In genomic region chr6:87210979-87211378, GRCh38 we compare ENCODE assay signal across 9 cellular contexts. TPM values are rescaled to one million over a fixed set of nuclear protein-coding genes. Genes with fewer than 3 reads are reported as not detected.
DNase-seq lines count a peak whose midpoint lies in the region; ATAC-seq and TF ChIP-seq lines count a peak whose summit lies in the region.
"Had no signal": no experiment of that assay in that cellular context is flagged by ENCODE, and none has a peak within 500 bp of the region (broad histone marks: within the 10 kb centered on the region; RNA-seq: fewer than 3 reads in every experiment).

No MANE protein-coding gene starts in this region.

- peak; percentile 53 for DNase-seq in activated CD4-positive, alpha-beta T cell treated with anti-CD3 and anti-CD28 coated beads for 48 hours
- no peak for DNase-seq in activated CD4-positive, alpha-beta T cell treated with anti-CD3 and anti-CD28 coated beads, Interleukin-2, amount 10 ng/mL, durations not matched to agents 24 days and 14 days
- DNase-seq in stimulated activated CD4-positive, alpha-beta T cell treated with anti-CD3 and anti-CD28 coated beads, Interleukin-4, amount 100 ng/mL, for 1 hour = peak; percentile 24
- DNase-seq in GDM1 (lab: John Stamatoyannopoulos, UW) = no peak
- DNase-seq in HEK293T (ENCODE audit: extremely low spot score) = no peak
- DNase-seq in NOMO-1 (lab: John Stamatoyannopoulos, UW; ENCODE audit: unreplicated experiment in 2 of 2) = no peak
- DNase-seq: retina had no signal

- CTCF ChIA-PET in HEK293T (lab: Yijun Ruan, JAX) = no interaction called here

- H3K9me3 Mint-ChIP-seq in activated CD4-positive, alpha-beta T cell treated with anti-CD3 and anti-CD28 coated beads, Interleukin-2, amount 10 ng/mL, durations not matched to agents 24 days and 14 days = no peaks in the 10 kb centered on the region

- peak; percentile 93 for ATAC-seq in HG02571 (IDR thresholded peaks at IDR 0.05; ENCODE audit: unreplicated experiment)
- ATAC-seq in HG03565 (IDR thresholded peaks at IDR 0.05; ENCODE audit: unreplicated experiment) = peak; percentile 95

- intact Hi-C loops in activated CD4-positive, alpha-beta T cell treated with anti-CD3 and anti-CD28 coated beads, Interleukin-2, amount 10 ng/mL, durations not matched to agents 24 days and 14 days (cut with micrococcal nuclease) = loop anchor here (1.0 to 5.0 kb wide), 6 partner anchors 9 to 56 kb away; partner anchors contain the start of gene ZNF292

- peaks cover 33% of the 10 kb centered on the region for H3K36me3 Mint-ChIP-seq in activated CD4-positive, alpha-beta T cell treated with anti-CD3 and anti-CD28 coated beads, Interleukin-2, amount 10 ng/mL, durations not matched to agents 24 days and 14 days (ENCODE audit: low read depth)

- no peaks in the 10 kb centered on the region for H3K27me3 Mint-ChIP-seq in activated CD4-positive, alpha-beta T cell treated with anti-CD3 and anti-CD28 coated beads, Interleukin-2, amount 10 ng/mL, durations not matched to agents 24 days and 14 days

- H3K4me1 Mint-ChIP-seq in activated CD4-positive, alpha-beta T cell treated with anti-CD3 and anti-CD28 coated beads, Interleukin-2, amount 10 ng/mL, durations not matched to agents 24 days and 14 days = peaks cover 48% of the 10 kb centered on the region

- POLR2A ChIA-PET in HEK293T (lab: Yijun Ruan, JAX) = no interaction called here

- H3K4me3 Mint-ChIP-seq in activated CD4-positive, alpha-beta T cell treated with anti-CD3 and anti-CD28 coated beads, Interleukin-2, amount 10 ng/mL, durations not matched to agents 24 days and 14 days = no peak overlapping the region

- H3K27ac Mint-ChIP-seq in activated CD4-positive, alpha-beta T cell treated with anti-CD3 and anti-CD28 coated beads, Interleukin-2, amount 10 ng/mL, durations not matched to agents 24 days and 14 days = no peak overlapping the region

TF ChIP-seq in HEK293T, 16 proteins besides CTCF, POLR2A, EP300 and RAD21:
- TF ChIP-seq FOXA1 (IDR thresholded peaks at IDR 0.05) = no peak
- TF ChIP-seq L3MBTL2 (conservative IDR thresholded peaks at IDR 0.05) = no peak
TF ChIP-seq in HEK293T: peak in this region for 0.

RNA-seq across cellular contexts. Expression of gene ZNF292, which starts 55.6 kb away (rescaled TPM):
- 61.2 and 63.7 TPM in 2 replicates for total RNA-seq in activated CD4-positive, alpha-beta T cell treated with anti-CD3 and anti-CD28 coated beads, Interleukin-2, amount 10 ng/mL, durations not matched to agents 24 days and 14 days

Comparison
In these comparisons a context has a peak if more than half of its experiments do, and no peak if none do; other contexts are left out.
1. DNase-seq: peak in activated CD4-positive, alpha-beta T cell treated with anti-CD3 and anti-CD28 coated beads for 48 hours (single experiment) and stimulated activated CD4-positive, alpha-beta T cell treated with anti-CD3 and anti-CD28 coated beads, Interleukin-4, amount 100 ng/mL, for 1 hour (single experiment); none in activated CD4-positive, alpha-beta T cell treated with anti-CD3 and anti-CD28 coated beads, Interleukin-2, amount 10 ng/mL, durations not matched to agents 24 days and 14 days (single experiment), GDM1 (single experiment), HEK293T (single experiment) and NOMO-1 (0 of 2).